ENCODE assay signal across 1 cellular context in genomic region chr12:128823916-128824839, GRCh38.
TF ChIP-seq lines count a peak whose summit lies in the region.

SLC15A4 (minus strand) TSS chr12:128823958; CDS start chr12:128823943, 15 bp downstream.

TF ChIP-seq in A549, 52 proteins besides CTCF, POLR2A, EP300 and RAD21 (continued from another document):
- peak; percentile 96 for TF ChIP-seq BCL3 (IDR thresholded peaks at IDR 0.05)
- peak; percentile 69 to 91; a peak in 3 of 5 replicates for TF ChIP-seq JUN (IDR thresholded peaks at IDR 0.05)
- TF ChIP-seq USF2 (IDR thresholded peaks at IDR 0.05), result peak; percentile 55; the same call in 1 of the 2 replicates
- TF ChIP-seq ZFP36 (IDR thresholded peaks at IDR 0.05; ENCODE audit: borderline replicate concordance, partially characterized antibody), result no peak
- TF ChIP-seq PHF8 (IDR thresholded peaks at IDR 0.05; ENCODE audit: borderline replicate concordance, low read depth), result peak; percentile 95
- TF ChIP-seq HOXB13 (CRISPR knock-in tag; IDR thresholded peaks at IDR 0.05; ENCODE audit: low read depth), result no peak
- TF ChIP-seq MAFK (IDR thresholded peaks at IDR 0.05; ENCODE audit: partially characterized antibody), result no peak
